In the genomic region with DNA sequence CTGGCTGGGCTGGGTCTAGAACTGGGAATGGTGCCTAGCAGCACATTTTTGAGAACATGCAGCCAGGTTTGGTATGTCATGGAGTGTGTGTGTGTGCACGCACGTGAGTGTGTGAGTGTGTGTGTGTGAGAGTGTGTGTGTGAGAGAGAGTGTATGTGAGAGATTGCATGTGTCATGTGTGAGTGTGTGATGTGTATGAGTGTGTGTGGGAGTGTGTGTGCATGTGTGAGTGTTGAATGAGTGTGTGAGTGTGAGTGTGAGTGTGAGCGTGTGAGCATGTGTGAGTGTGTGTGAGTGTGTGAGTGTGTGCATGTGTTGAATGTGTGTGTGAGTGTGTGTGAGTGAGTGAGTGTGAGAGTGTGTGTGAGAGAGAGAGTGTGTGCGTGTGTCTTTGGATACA, we compare ENCODE assay signal across 18 cellular contexts.
"Had no signal": no experiment of that assay in that cellular context is flagged by ENCODE, and none has a peak within 500 bp of the region (broad histone marks: within the 10 kb centered on the region; RNA-seq: fewer than 3 reads in every experiment).

No MANE protein-coding gene starts in this region.

- H3K9me3 ChIP-seq: ascending aorta, prostate gland, suprapubic skin, transverse colon had no signal

- H3K4me3 ChIP-seq: ascending aorta, lung, prostate gland, skin epidermis, suprapubic skin, transverse colon had no signal

- H3K27me3 Mint-ChIP-seq: stimulated activated naive CD8-positive, alpha-beta T cell treated with anti-CD3 and anti-CD28 coated beads, Interleukin-15, Interleukin-2, amounts not matched to agents 100 ng/mL and 50 ng/mL, for 24 hours had no signal

- H3K9me3 Mint-ChIP-seq: stimulated activated naive CD8-positive, alpha-beta T cell treated with anti-CD3 and anti-CD28 coated beads, Interleukin-15, Interleukin-2, amounts not matched to agents 100 ng/mL and 50 ng/mL, for 24 hours had no signal

- DNase-seq: activated CD4-positive, alpha-beta T cell treated with anti-CD3 and anti-CD28 coated beads, Interleukin-2, amount 50 U/mL, for 1 hour; activated CD4-positive, CD25-positive, alpha-beta regulatory T cell; activated gamma-delta T cell; cerebellar nuclear complex; cortex of kidney; head of caudate nucleus; midbrain; right cardiac atrium; SW 1271; T-helper 9 cell; transverse colon had no signal

- H3K4me3 Mint-ChIP-seq: stimulated activated naive CD8-positive, alpha-beta T cell treated with anti-CD3 and anti-CD28 coated beads, Interleukin-15, Interleukin-2, amounts not matched to agents 100 ng/mL and 50 ng/mL, for 24 hours had no signal

- H3K4me1 ChIP-seq: ascending aorta, prostate gland, suprapubic skin had no signal

- H3K27me3 ChIP-seq: ascending aorta, suprapubic skin, transverse colon had no signal

- H3K27ac ChIP-seq: ascending aorta, prostate gland, skin epidermis, suprapubic skin, transverse colon had no signal

- ATAC-seq: left lobe of liver, right cardiac atrium had no signal

- H3K36me3 ChIP-seq: ascending aorta, prostate gland, suprapubic skin, transverse colon had no signal

- H3K27ac Mint-ChIP-seq: stimulated activated naive CD8-positive, alpha-beta T cell treated with anti-CD3 and anti-CD28 coated beads, Interleukin-15, Interleukin-2, amounts not matched to agents 100 ng/mL and 50 ng/mL, for 24 hours had no signal
